ENCODE assay signal across 8 cellular contexts in the genomic region with DNA sequence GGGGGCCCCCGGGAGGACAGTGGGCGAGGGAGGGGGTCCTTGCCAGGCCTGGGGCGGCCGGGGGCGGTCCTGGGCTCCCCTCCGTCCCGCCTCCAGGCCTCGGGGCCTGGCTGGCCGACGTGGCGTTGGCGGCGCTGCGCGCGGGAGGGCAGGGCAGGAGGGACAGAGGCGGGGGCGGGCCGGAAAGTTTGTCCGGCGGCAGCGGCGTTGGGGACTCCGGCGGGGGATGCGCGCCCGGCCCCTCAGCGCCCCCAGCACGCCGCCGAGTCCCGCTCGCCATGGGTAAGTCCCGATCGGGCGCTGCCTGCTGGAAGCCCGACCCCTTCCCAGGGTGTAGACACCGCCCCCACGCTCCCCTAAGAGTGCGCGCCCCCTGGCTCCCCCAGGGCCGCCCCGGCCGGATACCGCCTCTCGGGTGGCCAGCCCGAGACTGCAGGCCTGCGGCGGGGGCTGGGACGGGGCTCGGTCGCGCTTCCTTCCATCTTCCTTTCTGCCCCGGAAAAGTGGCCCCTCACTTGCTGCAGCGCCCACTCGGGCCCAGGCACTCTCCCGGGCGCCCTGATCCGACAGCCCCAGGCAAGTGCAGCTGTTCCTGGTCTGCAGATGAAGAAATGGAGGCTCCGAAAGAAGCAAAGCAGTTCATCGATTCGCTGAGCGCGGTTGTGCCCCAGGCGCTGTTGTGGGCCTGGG. TPM values are rescaled to one million over a fixed set of nuclear protein-coding genes. Genes with fewer than 3 reads are reported as not detected.
DNase-seq lines count a peak whose midpoint lies in the region; ATAC-seq and TF ChIP-seq lines count a peak whose summit lies in the region.

A gene (plus strand): TSS at position 191 of the 690 bp plus-strand sequence. CDS start 88 bp downstream, at position 279.

- intact Hi-C loops in natural killer cell (cut with micrococcal nuclease), result no loop called here

- H3K4me3 Mint-ChIP-seq in natural killer cell, result peak within 1 kb of the TSS; percentile 91

- H3K9me3 Mint-ChIP-seq in natural killer cell, result no peaks in the 10 kb centered on the region

- peaks cover 9% of the 10 kb centered on the region for H3K4me1 ChIP-seq in RWPE2 (ENCODE audit: insufficient read depth, poor library complexity, severe bottlenecking)

- peak; percentile 79 for ATAC-seq in RWPE2 (ENCODE audit: low read depth)
- ATAC-seq in natural killer cell, result peak; percentile 73 to 84 (median 78)
- ATAC-seq in GM21526 (IDR thresholded peaks at IDR 0.05; ENCODE audit: low FRiP score, unreplicated experiment), result no peak
- no peak for ATAC-seq in activated CD4-positive, CD25-positive, alpha-beta regulatory T cell treated with anti-CD3 and anti-CD28 coated beads, Interleukin-2, amount 50 U/mL, for 24 hours

- H3K4me3 ChIP-seq in GM08714 (ENCODE audit: low read length) (peak within 1 kb of the TSS; percentile 18; the same call in 1 of the 2 replicates), RWPE2 (ENCODE audit: severe bottlenecking) (peak within 1 kb of the TSS; percentile 48), fibroblast of pulmonary artery (replicated peaks; ENCODE audit: low read depth, low read length) (peak within 1 kb of the TSS; percentile 76)

- no peaks in the 10 kb centered on the region for H3K36me3 Mint-ChIP-seq in natural killer cell

- peaks cover 19 to 22% of the 10 kb centered on the region in 2 donors for H3K27me3 Mint-ChIP-seq in natural killer cell (ENCODE audit: low read depth in 2 of 2)

- peak within 1 kb of the TSS; percentile 25 to 82 for H3K27ac Mint-ChIP-seq in natural killer cell

- no peaks in the 10 kb centered on the region for H3K9me3 ChIP-seq in RWPE2 (ENCODE audit: severe bottlenecking)

- TF ChIP-seq CTCF in RWPE2 (IDR thresholded peaks at IDR 0.05; ENCODE audit: poor library complexity, severe bottlenecking), result peak; percentile 46
- TF ChIP-seq CTCF in fibroblast of pulmonary artery (IDR thresholded peaks at IDR 0.05; ENCODE audit: low read length, missing control alignments), result no peak
- TF ChIP-seq CTCF in natural killer cell (IDR thresholded peaks at IDR 0.05), result no peak

- H3K4me1 Mint-ChIP-seq in natural killer cell, result peaks cover 14 to 17% of the 10 kb centered on the region in 2 donors

- H3K36me3 ChIP-seq in RWPE2 (ENCODE audit: low read depth), result no peaks in the 10 kb centered on the region

- no peaks in the 10 kb centered on the region for H3K27me3 ChIP-seq in RWPE2 (ENCODE audit: insufficient read depth, poor library complexity, severe bottlenecking)

- DNase-seq in RWPE2 (ENCODE audit: low spot score) (peak; percentile 82), fibroblast of pulmonary artery (ENCODE audit: low read depth) (peak; percentile 56), natural killer cell (peak; percentile 20), pons (ENCODE audit: low spot score) (no peak), NCI-H526 treated with DMSO at 0.1 percent for 48 hours (lab: John Stamatoyannopoulos, UW) (no peak)

- H3K27ac ChIP-seq in RWPE2 (ENCODE audit: poor library complexity, severe bottlenecking), result peak within 1 kb of the TSS; percentile 2

RNA-seq across cellular contexts. Expression of the gene that starts here (rescaled TPM):
- 1 to 10 TPM in 1 of 3 donors, under 1 TPM in 2; 0.26 to 2.2 (median 0.79) TPM for total RNA-seq in natural killer cell

Comparison
In these comparisons a context has a peak if more than half of its experiments do, and no peak if none do; other contexts are left out.
1. H3K4me3 ChIP-seq: peak in every context shown above with its lines; median percentile 76 in fibroblast of pulmonary artery; 48 in RWPE2; 18 in GM08714.
2. ATAC-seq: peak in RWPE2 (single experiment) and natural killer cell (3 of 3); none in GM21526 (single experiment) and activated CD4-positive, CD25-positive, alpha-beta regulatory T cell treated with anti-CD3 and anti-CD28 coated beads, Interleukin-2, amount 50 U/mL, for 24 hours (0 of 2).
3. DNase-seq: peak in RWPE2 (single experiment), fibroblast of pulmonary artery (single experiment) and natural killer cell (single experiment); none in pons (single experiment) and NCI-H526 treated with DMSO at 0.1 percent for 48 hours (single experiment).